In genomic region chr13:40058757-40059236, GRCh38 we compare ENCODE assay signal across 11 cellular contexts.
A peak's percentile ranks its signal among the peaks of the same experiment; 100 is the strongest.
DNase-seq lines count a peak whose midpoint lies in the region; ATAC-seq and TF ChIP-seq lines count a peak whose summit lies in the region.
"Had no signal": no experiment of that assay in that cellular context is flagged by ENCODE, and none has a peak within 500 bp of the region (broad histone marks: within the 10 kb centered on the region; RNA-seq: fewer than 3 reads in every experiment).

No MANE protein-coding gene starts in this region.

- peak overlapping the region; percentile 54 for H3K27ac Mint-ChIP-seq in activated naive CD8-positive, alpha-beta T cell treated with anti-CD3 and anti-CD28 coated beads, Interleukin-2, amount 50 U/mL, for 24 hours
- H3K27ac Mint-ChIP-seq in activated naive CD8-positive, alpha-beta T cell treated with anti-CD3 and anti-CD28 coated beads for 36 hours = no peak overlapping the region

- H3K4me1 ChIP-seq in esophagus squamous epithelium = peaks cover 16 to 63% (median 18%) of the 10 kb centered on the region in 3 donors

- H3K36me3 ChIP-seq in esophagus squamous epithelium = no peaks in the 10 kb centered on the region

- peak; percentile 45 for ATAC-seq in activated naive CD8-positive, alpha-beta T cell treated with anti-CD3 and anti-CD28 coated beads, Interleukin-2, amount 50 U/mL, for 24 hours
- ATAC-seq in HG03439 (IDR thresholded peaks at IDR 0.05; ENCODE audit: unreplicated experiment) (peak; percentile 48), HG02973 (IDR thresholded peaks at IDR 0.05; ENCODE audit: unreplicated experiment) (no peak), GM18870 (IDR thresholded peaks at IDR 0.05; ENCODE audit: unreplicated experiment) (no peak)

- H3K36me3 Mint-ChIP-seq in activated naive CD8-positive, alpha-beta T cell treated with anti-CD3 and anti-CD28 coated beads, Interleukin-2, amount 50 U/mL, for 24 hours (ENCODE audit: low read depth) = no peaks in the 10 kb centered on the region
- H3K36me3 Mint-ChIP-seq in activated naive CD8-positive, alpha-beta T cell treated with anti-CD3 and anti-CD28 coated beads for 36 hours = no peaks in the 10 kb centered on the region

- DNase-seq in activated naive CD8-positive, alpha-beta T cell treated with anti-CD3 and anti-CD28 coated beads, Interleukin-2, amount 50 U/mL, for 24 hours = no peak
- DNase-seq in activated naive CD8-positive, alpha-beta T cell treated with anti-CD3 and anti-CD28 coated beads for 36 hours = no peak
- DNase-seq in esophagus squamous epithelium (lab: John Stamatoyannopoulos, UW) = no peak
- no peak for DNase-seq in stimulated activated naive CD4-positive, alpha-beta T cell treated with Interleukin-2 at 50 U/mL for 16 hours (lab: John Stamatoyannopoulos, UW)
- no peak for DNase-seq in posterior cingulate gyrus
- DNase-seq: activated effector memory CD4-positive, alpha-beta T cell treated with anti-CD3 and anti-CD28 coated beads, Interleukin-2, amount 50 U/mL, for 16 hours; DMS 273 treated with DMSO at 0.1 percent for 48 hours; KG1 had no signal

- no peaks in the 10 kb centered on the region for H3K27me3 ChIP-seq in esophagus squamous epithelium

- no peak for TF ChIP-seq POLR2A in esophagus squamous epithelium (IDR thresholded peaks at IDR 0.05)

- 51 to 66% methylated on average over 3 of the region's 3 CpGs for WGBS in esophagus squamous epithelium, 2 donors

- peaks cover 2% of the 10 kb centered on the region for H3K9me3 Mint-ChIP-seq in activated naive CD8-positive, alpha-beta T cell treated with anti-CD3 and anti-CD28 coated beads, Interleukin-2, amount 50 U/mL, for 24 hours
- H3K9me3 Mint-ChIP-seq in activated naive CD8-positive, alpha-beta T cell treated with anti-CD3 and anti-CD28 coated beads for 36 hours = no peaks in the 10 kb centered on the region

- no peak for TF ChIP-seq CTCF in esophagus squamous epithelium (IDR thresholded peaks at IDR 0.05)

- no peaks in the 10 kb centered on the region for H3K9me3 ChIP-seq in esophagus squamous epithelium

- peaks cover 36% of the 10 kb centered on the region for H3K4me1 Mint-ChIP-seq in activated naive CD8-positive, alpha-beta T cell treated with anti-CD3 and anti-CD28 coated beads, Interleukin-2, amount 50 U/mL, for 24 hours
- peaks cover 16% of the 10 kb centered on the region for H3K4me1 Mint-ChIP-seq in activated naive CD8-positive, alpha-beta T cell treated with anti-CD3 and anti-CD28 coated beads for 36 hours

- H3K4me3 ChIP-seq in esophagus squamous epithelium = no peak overlapping the region

- peak overlapping the region; percentile 79 to 87 (median 82) for H3K27ac ChIP-seq in esophagus squamous epithelium

- no peaks in the 10 kb centered on the region for H3K27me3 Mint-ChIP-seq in activated naive CD8-positive, alpha-beta T cell treated with anti-CD3 and anti-CD28 coated beads, Interleukin-2, amount 50 U/mL, for 24 hours
- no peaks in the 10 kb centered on the region for H3K27me3 Mint-ChIP-seq in activated naive CD8-positive, alpha-beta T cell treated with anti-CD3 and anti-CD28 coated beads for 36 hours

- no peak overlapping the region for H3K4me3 Mint-ChIP-seq in activated naive CD8-positive, alpha-beta T cell treated with anti-CD3 and anti-CD28 coated beads, Interleukin-2, amount 50 U/mL, for 24 hours
- H3K4me3 Mint-ChIP-seq in activated naive CD8-positive, alpha-beta T cell treated with anti-CD3 and anti-CD28 coated beads for 36 hours = no peak overlapping the region

- intact Hi-C loops in esophagus squamous epithelium (cut with DNase I) (no loop called here), posterior cingulate gyrus (cut with DNase I) (no loop called here)

Comparison
In these comparisons a context has a peak if more than half of its experiments do, and no peak if none do; other contexts are left out.
1. ATAC-seq: peak in activated naive CD8-positive, alpha-beta T cell treated with anti-CD3 and anti-CD28 coated beads, Interleukin-2, amount 50 U/mL, for 24 hours (single experiment) and HG03439 (single experiment); none in HG02973 (single experiment) and GM18870 (single experiment).